1 cellular context compared by ENCODE assay signal in genomic region chr20:3202965-3203314, GRCh38.
TF ChIP-seq lines count a peak whose summit lies in the region.

No MANE protein-coding gene starts in this region.

TF ChIP-seq in HepG2, 621 proteins besides CTCF, POLR2A, EP300 and RAD21 (continued from another document and continues in another):
- TF ChIP-seq ZNF800 (CRISPR knock-in tag; IDR thresholded peaks at IDR 0.05): peak; percentile 15; the same call in 1 of the 2 replicates
- TF ChIP-seq SP5 (CRISPR knock-in tag; IDR thresholded peaks at IDR 0.05; ENCODE audit: borderline replicate concordance, low read depth): no peak
- no peak for TF ChIP-seq CHCHD3 (CRISPR knock-in tag; IDR thresholded peaks at IDR 0.05)
- TF ChIP-seq, protein P1, sequence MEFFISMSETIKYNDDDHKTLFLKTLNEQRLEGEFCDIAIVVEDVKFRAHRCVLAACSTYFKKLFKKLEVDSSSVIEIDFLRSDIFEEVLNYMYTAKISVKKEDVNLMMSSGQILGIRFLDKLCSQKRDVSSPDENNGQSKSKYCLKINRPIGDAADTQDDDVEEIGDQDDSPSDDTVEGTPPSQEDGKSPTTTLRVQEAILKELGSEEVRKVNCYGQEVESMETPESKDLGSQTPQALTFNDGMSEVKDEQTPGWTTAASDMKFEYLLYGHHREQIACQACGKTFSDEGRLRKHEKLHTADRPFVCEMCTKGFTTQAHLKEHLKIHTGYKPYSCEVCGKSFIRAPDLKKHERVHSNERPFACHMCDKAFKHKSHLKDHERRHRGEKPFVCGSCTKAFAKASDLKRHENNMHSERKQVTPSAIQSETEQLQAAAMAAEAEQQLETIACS (CRISPR knock-in tag; IDR thresholded peaks at IDR 0.05): no peak; the same call in 1 of the 2 replicates
- TF ChIP-seq ZNF772 (CRISPR knock-in tag; IDR thresholded peaks at IDR 0.05): 0 out of 2 replicates have a peak, but pooled peaks have one; percentile 19
- TF ChIP-seq ZNF383 (CRISPR knock-in tag; IDR thresholded peaks at IDR 0.05; ENCODE audit: borderline replicate concordance): no peak
- no peak for TF ChIP-seq ZNF577 (CRISPR knock-in tag; IDR thresholded peaks at IDR 0.05; ENCODE audit: borderline replicate concordance, low read depth)
- TF ChIP-seq, protein P2, sequence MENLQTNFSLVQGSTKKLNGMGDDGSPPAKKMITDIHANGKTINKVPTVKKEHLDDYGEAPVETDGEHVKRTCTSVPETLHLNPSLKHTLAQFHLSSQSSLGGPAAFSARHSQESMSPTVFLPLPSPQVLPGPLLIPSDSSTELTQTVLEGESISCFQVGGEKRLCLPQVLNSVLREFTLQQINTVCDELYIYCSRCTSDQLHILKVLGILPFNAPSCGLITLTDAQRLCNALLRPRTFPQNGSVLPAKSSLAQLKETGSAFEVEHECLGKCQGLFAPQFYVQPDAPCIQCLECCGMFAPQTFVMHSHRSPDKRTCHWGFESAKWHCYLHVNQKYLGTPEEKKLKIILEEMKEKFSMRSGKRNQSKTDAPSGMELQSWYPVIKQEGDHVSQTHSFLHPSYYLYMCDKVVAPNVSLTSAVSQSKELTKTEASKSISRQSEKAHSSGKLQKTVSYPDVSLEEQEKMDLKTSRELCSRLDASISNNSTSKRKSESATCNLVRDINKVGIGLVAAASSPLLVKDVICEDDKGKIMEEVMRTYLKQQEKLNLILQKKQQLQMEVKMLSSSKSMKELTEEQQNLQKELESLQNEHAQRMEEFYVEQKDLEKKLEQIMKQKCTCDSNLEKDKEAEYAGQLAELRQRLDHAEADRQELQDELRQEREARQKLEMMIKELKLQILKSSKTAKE (CRISPR knock-in tag; IDR thresholded peaks at IDR 0.05; ENCODE audit: borderline replicate concordance): no peak
- 0 out of 2 replicates have a peak, but pooled peaks have one; percentile 30 for TF ChIP-seq MTF2 (CRISPR knock-in tag; IDR thresholded peaks at IDR 0.05; ENCODE audit: borderline replicate concordance)
- TF ChIP-seq, protein P3, sequence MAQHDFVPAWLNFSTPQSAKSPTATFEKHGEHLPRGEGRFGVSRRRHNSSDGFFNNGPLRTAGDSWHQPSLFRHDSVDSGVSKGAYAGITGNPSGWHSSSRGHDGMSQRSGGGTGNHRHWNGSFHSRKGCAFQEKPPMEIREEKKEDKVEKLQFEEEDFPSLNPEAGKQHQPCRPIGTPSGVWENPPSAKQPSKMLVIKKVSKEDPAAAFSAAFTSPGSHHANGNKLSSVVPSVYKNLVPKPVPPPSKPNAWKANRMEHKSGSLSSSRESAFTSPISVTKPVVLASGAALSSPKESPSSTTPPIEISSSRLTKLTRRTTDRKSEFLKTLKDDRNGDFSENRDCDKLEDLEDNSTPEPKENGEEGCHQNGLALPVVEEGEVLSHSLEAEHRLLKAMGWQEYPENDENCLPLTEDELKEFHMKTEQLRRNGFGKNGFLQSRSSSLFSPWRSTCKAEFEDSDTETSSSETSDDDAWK (CRISPR knock-in tag; IDR thresholded peaks at IDR 0.05): no peak
- TF ChIP-seq RARG (CRISPR knock-in tag; IDR thresholded peaks at IDR 0.05; ENCODE audit: low read depth): no peak
- no peak for TF ChIP-seq ZNF605 (CRISPR knock-in tag; IDR thresholded peaks at IDR 0.05)
- TF ChIP-seq, protein P4, sequence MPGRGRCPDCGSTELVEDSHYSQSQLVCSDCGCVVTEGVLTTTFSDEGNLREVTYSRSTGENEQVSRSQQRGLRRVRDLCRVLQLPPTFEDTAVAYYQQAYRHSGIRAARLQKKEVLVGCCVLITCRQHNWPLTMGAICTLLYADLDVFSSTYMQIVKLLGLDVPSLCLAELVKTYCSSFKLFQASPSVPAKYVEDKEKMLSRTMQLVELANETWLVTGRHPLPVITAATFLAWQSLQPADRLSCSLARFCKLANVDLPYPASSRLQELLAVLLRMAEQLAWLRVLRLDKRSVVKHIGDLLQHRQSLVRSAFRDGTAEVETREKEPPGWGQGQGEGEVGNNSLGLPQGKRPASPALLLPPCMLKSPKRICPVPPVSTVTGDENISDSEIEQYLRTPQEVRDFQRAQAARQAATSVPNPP (CRISPR knock-in tag; IDR thresholded peaks at IDR 0.05): no peak
- TF ChIP-seq MXD1 (CRISPR knock-in tag; IDR thresholded peaks at IDR 0.05): no peak
- no peak for TF ChIP-seq ZNF317 (CRISPR knock-in tag; IDR thresholded peaks at IDR 0.05)
- TF ChIP-seq, protein P5, sequence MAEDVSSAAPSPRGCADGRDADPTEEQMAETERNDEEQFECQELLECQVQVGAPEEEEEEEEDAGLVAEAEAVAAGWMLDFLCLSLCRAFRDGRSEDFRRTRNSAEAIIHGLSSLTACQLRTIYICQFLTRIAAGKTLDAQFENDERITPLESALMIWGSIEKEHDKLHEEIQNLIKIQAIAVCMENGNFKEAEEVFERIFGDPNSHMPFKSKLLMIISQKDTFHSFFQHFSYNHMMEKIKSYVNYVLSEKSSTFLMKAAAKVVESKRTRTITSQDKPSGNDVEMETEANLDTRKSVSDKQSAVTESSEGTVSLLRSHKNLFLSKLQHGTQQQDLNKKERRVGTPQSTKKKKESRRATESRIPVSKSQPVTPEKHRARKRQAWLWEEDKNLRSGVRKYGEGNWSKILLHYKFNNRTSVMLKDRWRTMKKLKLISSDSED (CRISPR knock-in tag; IDR thresholded peaks at IDR 0.05): no peak
- TF ChIP-seq IRX3 (CRISPR knock-in tag; IDR thresholded peaks at IDR 0.05; ENCODE audit: borderline replicate concordance, low read depth): no peak
- TF ChIP-seq SALL2 (CRISPR knock-in tag; IDR thresholded peaks at IDR 0.05): 0 out of 2 replicates have a peak, but pooled peaks have one; percentile 61
- TF ChIP-seq ZKSCAN8 (CRISPR knock-in tag; IDR thresholded peaks at IDR 0.05; ENCODE audit: borderline replicate concordance): no peak
- TF ChIP-seq, protein P6, sequence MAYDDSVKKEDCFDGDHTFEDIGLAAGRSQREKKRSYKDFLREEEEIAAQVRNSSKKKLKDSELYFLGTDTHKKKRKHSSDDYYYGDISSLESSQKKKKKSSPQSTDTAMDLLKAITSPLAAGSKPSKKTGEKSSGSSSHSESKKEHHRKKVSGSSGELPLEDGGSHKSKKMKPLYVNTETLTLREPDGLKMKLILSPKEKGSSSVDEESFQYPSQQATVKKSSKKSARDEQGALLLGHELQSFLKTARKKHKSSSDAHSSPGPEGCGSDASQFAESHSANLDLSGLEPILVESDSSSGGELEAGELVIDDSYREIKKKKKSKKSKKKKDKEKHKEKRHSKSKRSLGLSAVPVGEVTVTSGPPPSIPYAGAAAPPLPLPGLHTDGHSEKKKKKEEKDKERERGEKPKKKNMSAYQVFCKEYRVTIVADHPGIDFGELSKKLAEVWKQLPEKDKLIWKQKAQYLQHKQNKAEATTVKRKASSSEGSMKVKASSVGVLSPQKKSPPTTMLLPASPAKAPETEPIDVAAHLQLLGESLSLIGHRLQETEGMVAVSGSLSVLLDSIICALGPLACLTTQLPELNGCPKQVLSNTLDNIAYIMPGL (CRISPR knock-in tag; IDR thresholded peaks at IDR 0.05; ENCODE audit: borderline replicate concordance in 1 of 2, low read depth in 1 of 2): no peak
- TF ChIP-seq NR2F2 (IDR thresholded peaks at IDR 0.05; ENCODE audit: borderline replicate concordance, low read depth): no peak
- 0 out of 2 replicates have a peak, but pooled peaks have one; percentile 3 for TF ChIP-seq EED (CRISPR knock-in tag; IDR thresholded peaks at IDR 0.05)
- TF ChIP-seq ZNF776 (CRISPR knock-in tag; IDR thresholded peaks at IDR 0.05): no peak
- no peak for TF ChIP-seq PHB2 (IDR thresholded peaks at IDR 0.05; ENCODE audit: partially characterized antibody)
- TF ChIP-seq ZNF263 (CRISPR knock-in tag; IDR thresholded peaks at IDR 0.05): no peak
- TF ChIP-seq ZNF691 (CRISPR knock-in tag; IDR thresholded peaks at IDR 0.05; ENCODE audit: borderline replicate concordance, low read depth): no peak
- no peak for TF ChIP-seq BORCS8-MEF2B (CRISPR knock-in tag; IDR thresholded peaks at IDR 0.05)
- no peak for TF ChIP-seq LRRFIP1 (CRISPR knock-in tag; conservative IDR thresholded peaks at IDR 0.05)
- TF ChIP-seq ZNF569 (CRISPR knock-in tag; IDR thresholded peaks at IDR 0.05; ENCODE audit: borderline replicate concordance): no peak
- no peak for TF ChIP-seq DPF2 (CRISPR knock-in tag; IDR thresholded peaks at IDR 0.05; ENCODE audit: borderline replicate concordance, low read depth)
- no peak for TF ChIP-seq ZNF292 (CRISPR knock-in tag; IDR thresholded peaks at IDR 0.05; ENCODE audit: borderline replicate concordance, low read depth)
- no peak; the same call in 1 of the 2 replicates for TF ChIP-seq ZNF234 (CRISPR knock-in tag; conservative IDR thresholded peaks at IDR 0.05)
- no peak for TF ChIP-seq ZNF773 (CRISPR knock-in tag; IDR thresholded peaks at IDR 0.05; ENCODE audit: borderline replicate concordance)
- TF ChIP-seq AGO1 (IDR thresholded peaks at IDR 0.05; ENCODE audit: low read depth, low read length, poor library complexity, severe bottlenecking): no peak
- TF ChIP-seq ISL2 (CRISPR knock-in tag; IDR thresholded peaks at IDR 0.05): no peak
- 0 out of 2 replicates have a peak, but pooled peaks have one; percentile 71 for TF ChIP-seq CERS6 (CRISPR knock-in tag; IDR thresholded peaks at IDR 0.05)
- no peak for TF ChIP-seq SMARCC2 (IDR thresholded peaks at IDR 0.05)
- no peak for TF ChIP-seq ZNF484 (CRISPR knock-in tag; IDR thresholded peaks at IDR 0.05; ENCODE audit: borderline replicate concordance, low read depth)
- TF ChIP-seq ZBTB3 (CRISPR knock-in tag; IDR thresholded peaks at IDR 0.05; ENCODE audit: borderline replicate concordance, low read depth): no peak
- no peak for TF ChIP-seq ZSCAN30 (CRISPR knock-in tag; IDR thresholded peaks at IDR 0.05)
- no peak for TF ChIP-seq ZNF296 (CRISPR knock-in tag; conservative IDR thresholded peaks at IDR 0.05)
- no peak for TF ChIP-seq FOXK1 (CRISPR knock-in tag; IDR thresholded peaks at IDR 0.05; ENCODE audit: borderline replicate concordance, low read depth)
- TF ChIP-seq NKX3-1 (CRISPR knock-in tag; IDR thresholded peaks at IDR 0.05): no peak; the same call in 1 of the 2 replicates
- no peak for TF ChIP-seq ZNF547 (CRISPR knock-in tag; IDR thresholded peaks at IDR 0.05)
- TF ChIP-seq ZNF850 (CRISPR knock-in tag; conservative IDR thresholded peaks at IDR 0.05): no peak
- TF ChIP-seq THAP7 (CRISPR knock-in tag; IDR thresholded peaks at IDR 0.05): 0 out of 2 replicates have a peak, but pooled peaks have one; percentile 7
- no peak for TF ChIP-seq NR2F1 (CRISPR knock-in tag; IDR thresholded peaks at IDR 0.05)
- no peak for TF ChIP-seq ZC3H4 (CRISPR knock-in tag; IDR thresholded peaks at IDR 0.05; ENCODE audit: borderline replicate concordance)
- no peak for TF ChIP-seq NCOR1 (IDR thresholded peaks at IDR 0.05; ENCODE audit: borderline replicate concordance, low read length)
- TF ChIP-seq SP140L (CRISPR knock-in tag; IDR thresholded peaks at IDR 0.05; ENCODE audit: borderline replicate concordance): no peak
- no peak for TF ChIP-seq MTA3 (CRISPR knock-in tag; IDR thresholded peaks at IDR 0.05)
- no peak; the same call in 1 of the 2 replicates for TF ChIP-seq ZSCAN25 (CRISPR knock-in tag; IDR thresholded peaks at IDR 0.05)
